Comparison of ENCODE assay signal across 1 cellular context in genomic region chr3:105466495-105467080, GRCh38.
TF ChIP-seq lines count a peak whose summit lies in the region.

No MANE protein-coding gene starts in this region.

TF ChIP-seq in GM23338, 12 proteins besides CTCF, POLR2A, EP300 and RAD21 (continued from another document):
- TF ChIP-seq, protein P1, sequence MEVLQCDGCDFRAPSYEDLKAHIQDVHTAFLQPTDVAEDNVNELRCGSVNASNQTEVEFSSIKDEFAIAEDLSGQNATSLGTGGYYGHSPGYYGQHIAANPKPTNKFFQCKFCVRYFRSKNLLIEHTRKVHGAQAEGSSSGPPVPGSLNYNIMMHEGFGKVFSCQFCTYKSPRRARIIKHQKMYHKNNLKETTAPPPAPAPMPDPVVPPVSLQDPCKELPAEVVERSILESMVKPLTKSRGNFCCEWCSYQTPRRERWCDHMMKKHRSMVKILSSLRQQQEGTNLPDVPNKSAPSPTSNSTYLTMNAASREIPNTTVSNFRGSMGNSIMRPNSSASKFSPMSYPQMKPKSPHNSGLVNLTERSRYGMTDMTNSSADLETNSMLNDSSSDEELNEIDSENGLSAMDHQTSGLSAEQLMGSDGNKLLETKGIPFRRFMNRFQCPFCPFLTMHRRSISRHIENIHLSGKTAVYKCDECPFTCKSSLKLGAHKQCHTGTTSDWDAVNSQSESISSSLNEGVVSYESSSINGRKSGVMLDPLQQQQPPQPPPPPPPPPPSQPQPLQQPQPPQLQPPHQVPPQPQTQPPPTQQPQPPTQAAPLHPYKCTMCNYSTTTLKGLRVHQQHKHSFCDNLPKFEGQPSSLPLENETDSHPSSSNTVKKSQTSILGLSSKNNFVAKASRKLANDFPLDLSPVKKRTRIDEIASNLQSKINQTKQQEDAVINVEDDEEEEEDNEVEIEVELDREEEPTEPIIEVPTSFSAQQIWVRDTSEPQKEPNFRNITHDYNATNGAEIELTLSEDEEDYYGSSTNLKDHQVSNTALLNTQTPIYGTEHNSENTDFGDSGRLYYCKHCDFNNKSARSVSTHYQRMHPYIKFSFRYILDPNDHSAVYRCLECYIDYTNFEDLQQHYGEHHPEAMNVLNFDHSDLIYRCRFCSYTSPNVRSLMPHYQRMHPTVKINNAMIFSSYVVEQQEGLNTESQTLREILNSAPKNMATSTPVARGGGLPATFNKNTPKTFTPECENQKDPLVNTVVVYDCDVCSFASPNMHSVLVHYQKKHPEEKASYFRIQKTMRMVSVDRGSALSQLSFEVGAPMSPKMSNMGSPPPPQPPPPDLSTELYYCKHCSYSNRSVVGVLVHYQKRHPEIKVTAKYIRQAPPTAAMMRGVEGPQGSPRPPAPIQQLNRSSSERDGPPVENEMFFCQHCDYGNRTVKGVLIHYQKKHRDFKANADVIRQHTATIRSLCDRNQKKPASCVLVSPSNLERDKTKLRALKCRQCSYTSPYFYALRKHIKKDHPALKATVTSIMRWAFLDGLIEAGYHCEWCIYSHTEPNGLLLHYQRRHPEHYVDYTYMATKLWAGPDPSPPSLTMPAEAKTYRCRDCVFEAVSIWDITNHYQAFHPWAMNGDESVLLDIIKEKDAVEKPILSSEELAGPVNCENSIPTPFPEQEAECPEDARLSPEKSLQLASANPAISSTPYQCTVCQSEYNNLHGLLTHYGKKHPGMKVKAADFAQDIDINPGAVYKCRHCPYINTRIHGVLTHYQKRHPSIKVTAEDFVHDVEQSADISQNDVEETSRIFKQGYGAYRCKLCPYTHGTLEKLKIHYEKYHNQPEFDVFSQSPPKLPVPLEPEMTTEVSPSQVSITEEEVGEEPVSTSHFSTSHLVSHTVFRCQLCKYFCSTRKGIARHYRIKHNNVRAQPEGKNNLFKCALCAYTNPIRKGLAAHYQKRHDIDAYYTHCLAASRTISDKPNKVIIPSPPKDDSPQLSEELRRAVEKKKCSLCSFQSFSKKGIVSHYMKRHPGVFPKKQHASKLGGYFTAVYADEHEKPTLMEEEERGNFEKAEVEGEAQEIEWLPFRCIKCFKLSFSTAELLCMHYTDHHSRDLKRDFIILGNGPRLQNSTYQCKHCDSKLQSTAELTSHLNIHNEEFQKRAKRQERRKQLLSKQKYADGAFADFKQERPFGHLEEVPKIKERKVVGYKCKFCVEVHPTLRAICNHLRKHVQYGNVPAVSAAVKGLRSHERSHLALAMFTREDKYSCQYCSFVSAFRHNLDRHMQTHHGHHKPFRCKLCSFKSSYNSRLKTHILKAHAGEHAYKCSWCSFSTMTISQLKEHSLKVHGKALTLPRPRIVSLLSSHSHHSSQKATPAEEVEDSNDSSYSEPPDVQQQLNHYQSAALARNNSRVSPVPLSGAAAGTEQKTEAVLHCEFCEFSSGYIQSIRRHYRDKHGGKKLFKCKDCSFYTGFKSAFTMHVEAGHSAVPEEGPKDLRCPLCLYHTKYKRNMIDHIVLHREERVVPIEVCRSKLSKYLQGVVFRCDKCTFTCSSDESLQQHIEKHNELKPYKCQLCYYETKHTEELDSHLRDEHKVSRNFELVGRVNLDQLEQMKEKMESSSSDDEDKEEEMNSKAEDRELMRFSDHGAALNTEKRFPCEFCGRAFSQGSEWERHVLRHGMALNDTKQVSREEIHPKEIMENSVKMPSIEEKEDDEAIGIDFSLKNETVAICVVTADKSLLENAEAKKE (CRISPR knock-in tag; IDR thresholded peaks at IDR 0.05) = no peak
- no peak for TF ChIP-seq ZNF114 (CRISPR knock-in tag; IDR thresholded peaks at IDR 0.05)
TF ChIP-seq in GM23338: peak in this region for 0.
